9 cellular contexts compared by ENCODE assay signal in genomic region chr1:200877839-200878551, GRCh38. TPM values are rescaled to one million over a fixed set of nuclear protein-coding genes. Genes with fewer than 3 reads are reported as not detected.
DNase-seq lines count a peak whose midpoint lies in the region; ATAC-seq and TF ChIP-seq lines count a peak whose summit lies in the region.
"Had no signal": no experiment of that assay in that cellular context is flagged by ENCODE, and none has a peak within 500 bp of the region (broad histone marks: within the 10 kb centered on the region; RNA-seq: fewer than 3 reads in every experiment).

No MANE protein-coding gene starts in this region.

- DNase-seq in T-helper 9 cell (peak; percentile 34), sigmoid colon (peak; percentile 33), EL (no peak), GM19240 (ENCODE audit: insufficient read length, low spot score) (no peak), chondrocyte (ENCODE audit: low spot score) (no peak)
- DNase-seq: NCI-H526 had no signal

- H3K4me1 ChIP-seq in sigmoid colon = peaks cover 0 to 10% (median 9%) of the 10 kb centered on the region in 4 donors

- intact Hi-C loops in sigmoid colon (cut with DNase I) = no loop called here

- H3K36me3 ChIP-seq in sigmoid colon = no peaks in the 10 kb centered on the region

- no peaks in the 10 kb centered on the region for H3K4me1 Mint-ChIP-seq in chondrocyte (ENCODE audit: low read depth)

- H3K27me3 Mint-ChIP-seq in chondrocyte (ENCODE audit: low read depth) = peaks cover 10% of the 10 kb centered on the region

- H3K4me3 ChIP-seq in sigmoid colon = no peak overlapping the region

- no peak overlapping the region for H3K4me3 Mint-ChIP-seq in chondrocyte (ENCODE audit: unreplicated experiment)

- no peaks in the 10 kb centered on the region for H3K36me3 Mint-ChIP-seq in chondrocyte (ENCODE audit: low read depth)

- 69 to 79% methylated on average over 6 of the region's 6 CpGs for WGBS in sigmoid colon, 2 donors

- H3K27ac ChIP-seq in sigmoid colon = no peak overlapping the region

- ATAC-seq in GM18858 (IDR thresholded peaks at IDR 0.05; ENCODE audit: unreplicated experiment) (peak; percentile 80), HG02759 (IDR thresholded peaks at IDR 0.05; ENCODE audit: unreplicated experiment) (peak; percentile 76), HG03095 (IDR thresholded peaks at IDR 0.05; ENCODE audit: unreplicated experiment) (no peak)

- TF ChIP-seq POLR2A in sigmoid colon (IDR thresholded peaks at IDR 0.05) = no peak

- TF ChIP-seq EP300 in sigmoid colon (IDR thresholded peaks at IDR 0.05) = no peak

- TF ChIP-seq CTCF in sigmoid colon (IDR thresholded peaks at IDR 0.05) (no peak), chondrocyte (IDR thresholded peaks at IDR 0.05) (no peak)

- no peaks in the 10 kb centered on the region for H3K9me3 Mint-ChIP-seq in chondrocyte (ENCODE audit: low read depth)

- no peak overlapping the region for H3K27ac Mint-ChIP-seq in chondrocyte (ENCODE audit: unreplicated experiment)

- H3K27me3 ChIP-seq in sigmoid colon = peaks cover 11 to 51% (median 20%) of the 10 kb centered on the region in 3 donors

- no peaks in the 10 kb centered on the region for H3K9me3 ChIP-seq in sigmoid colon

RNA-seq across cellular contexts. Expression of gene GPR25, which starts 5.2 kb away (rescaled TPM):
- total RNA-seq in sigmoid colon = not detected
- polyA plus RNA-seq in sigmoid colon = 1 to 10 TPM in 1 of 3 donors, not detected in 2; 1.0 TPM
- not detected in 3 replicates for total RNA-seq in chondrocyte

RNA-seq across cellular contexts. Expression of gene INAVA, which starts 16.7 kb away (rescaled TPM):
- total RNA-seq in sigmoid colon = 1 to 10 TPM in 1 of 4 donors, under 1 TPM in 3; 0.27 to 1.4 (median 0.44) TPM
- 100 to 1,000 TPM in 2 of 3 donors, 10 to 100 TPM in 1; 78.9 to 176 (median 138) TPM for polyA plus RNA-seq in sigmoid colon
- 3.8 to 6.8 TPM (median 5.0 TPM) in 3 replicates for total RNA-seq in chondrocyte

Comparison
In these comparisons a context has a peak if more than half of its experiments do, and no peak if none do; other contexts are left out.
1. DNase-seq: peak in T-helper 9 cell (single experiment) and sigmoid colon (single experiment); none in EL (single experiment), GM19240 (single experiment) and chondrocyte (single experiment).